2 cellular contexts compared by ENCODE assay signal in the genomic region with DNA sequence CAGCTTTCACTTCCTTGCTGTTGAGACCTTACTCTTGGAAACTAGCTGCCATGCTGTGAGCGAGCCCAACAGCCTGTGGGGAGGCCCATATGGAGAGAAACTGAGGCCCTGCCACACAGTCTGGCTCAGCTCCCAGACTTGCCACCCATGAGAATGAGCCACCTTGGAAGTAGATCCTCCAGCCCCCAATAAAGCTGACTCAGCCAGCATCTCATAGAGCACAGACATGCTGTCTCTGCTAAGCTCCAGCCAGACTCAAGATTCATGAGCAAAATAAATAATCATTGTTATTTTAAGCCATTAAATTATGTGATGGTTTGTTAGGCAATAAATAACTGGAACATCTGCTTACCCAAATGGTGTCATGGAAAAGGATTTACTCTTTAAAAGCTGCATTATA.
TF ChIP-seq lines count a peak whose summit lies in the region.

No MANE protein-coding gene starts in this region.

TF ChIP-seq in SK-N-SH treated with all-trans-retinoic acid at 6 μM for 48 hours, 23 proteins besides CTCF, POLR2A, EP300 and RAD21 (continued from another document):
- no peak for TF ChIP-seq CSRNP3 (CRISPR knock-in tag; IDR thresholded peaks at IDR 0.05)
- TF ChIP-seq CSDC2 (CRISPR knock-in tag; IDR thresholded peaks at IDR 0.05) = no peak
- TF ChIP-seq BACH2 (CRISPR knock-in tag; IDR thresholded peaks at IDR 0.05; ENCODE audit: borderline replicate concordance) = no peak
- 0 out of 2 replicates have a peak, but pooled peaks have one; percentile 21 for TF ChIP-seq ZNF565 (CRISPR knock-in tag; conservative IDR thresholded peaks at IDR 0.05; ENCODE audit: low read depth)

TF ChIP-seq in SK-N-SH, 30 proteins besides CTCF, POLR2A, EP300 and RAD21 (continued from another document):
- TF ChIP-seq, protein P1, sequence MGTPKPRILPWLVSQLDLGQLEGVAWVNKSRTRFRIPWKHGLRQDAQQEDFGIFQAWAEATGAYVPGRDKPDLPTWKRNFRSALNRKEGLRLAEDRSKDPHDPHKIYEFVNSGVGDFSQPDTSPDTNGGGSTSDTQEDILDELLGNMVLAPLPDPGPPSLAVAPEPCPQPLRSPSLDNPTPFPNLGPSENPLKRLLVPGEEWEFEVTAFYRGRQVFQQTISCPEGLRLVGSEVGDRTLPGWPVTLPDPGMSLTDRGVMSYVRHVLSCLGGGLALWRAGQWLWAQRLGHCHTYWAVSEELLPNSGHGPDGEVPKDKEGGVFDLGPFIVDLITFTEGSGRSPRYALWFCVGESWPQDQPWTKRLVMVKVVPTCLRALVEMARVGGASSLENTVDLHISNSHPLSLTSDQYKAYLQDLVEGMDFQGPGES (IDR thresholded peaks at IDR 0.05; ENCODE audit: low read depth, low read length) = no peak
- no peak for TF ChIP-seq CHD2 (IDR thresholded peaks at IDR 0.05; ENCODE audit: low read length, partially characterized antibody)
- no peak for TF ChIP-seq GATA2 (CRISPR knock-in tag; IDR thresholded peaks at IDR 0.05)
- no peak for TF ChIP-seq JUND (IDR thresholded peaks at IDR 0.05)
- no peak for TF ChIP-seq ELF1 (IDR thresholded peaks at IDR 0.05)
